1 cellular context compared by ENCODE assay signal in genomic region chr13:110407021-110407420, GRCh38.
TF ChIP-seq lines count a peak whose summit lies in the region.

No MANE protein-coding gene starts in this region.

TF ChIP-seq in SK-N-SH, 30 proteins besides CTCF, POLR2A, EP300 and RAD21 (continued from another document):
- TF ChIP-seq, protein P1, sequence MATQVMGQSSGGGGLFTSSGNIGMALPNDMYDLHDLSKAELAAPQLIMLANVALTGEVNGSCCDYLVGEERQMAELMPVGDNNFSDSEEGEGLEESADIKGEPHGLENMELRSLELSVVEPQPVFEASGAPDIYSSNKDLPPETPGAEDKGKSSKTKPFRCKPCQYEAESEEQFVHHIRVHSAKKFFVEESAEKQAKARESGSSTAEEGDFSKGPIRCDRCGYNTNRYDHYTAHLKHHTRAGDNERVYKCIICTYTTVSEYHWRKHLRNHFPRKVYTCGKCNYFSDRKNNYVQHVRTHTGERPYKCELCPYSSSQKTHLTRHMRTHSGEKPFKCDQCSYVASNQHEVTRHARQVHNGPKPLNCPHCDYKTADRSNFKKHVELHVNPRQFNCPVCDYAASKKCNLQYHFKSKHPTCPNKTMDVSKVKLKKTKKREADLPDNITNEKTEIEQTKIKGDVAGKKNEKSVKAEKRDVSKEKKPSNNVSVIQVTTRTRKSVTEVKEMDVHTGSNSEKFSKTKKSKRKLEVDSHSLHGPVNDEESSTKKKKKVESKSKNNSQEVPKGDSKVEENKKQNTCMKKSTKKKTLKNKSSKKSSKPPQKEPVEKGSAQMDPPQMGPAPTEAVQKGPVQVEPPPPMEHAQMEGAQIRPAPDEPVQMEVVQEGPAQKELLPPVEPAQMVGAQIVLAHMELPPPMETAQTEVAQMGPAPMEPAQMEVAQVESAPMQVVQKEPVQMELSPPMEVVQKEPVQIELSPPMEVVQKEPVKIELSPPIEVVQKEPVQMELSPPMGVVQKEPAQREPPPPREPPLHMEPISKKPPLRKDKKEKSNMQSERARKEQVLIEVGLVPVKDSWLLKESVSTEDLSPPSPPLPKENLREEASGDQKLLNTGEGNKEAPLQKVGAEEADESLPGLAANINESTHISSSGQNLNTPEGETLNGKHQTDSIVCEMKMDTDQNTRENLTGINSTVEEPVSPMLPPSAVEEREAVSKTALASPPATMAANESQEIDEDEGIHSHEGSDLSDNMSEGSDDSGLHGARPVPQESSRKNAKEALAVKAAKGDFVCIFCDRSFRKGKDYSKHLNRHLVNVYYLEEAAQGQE (IDR thresholded peaks at IDR 0.05; ENCODE audit: low read depth, low read length) = no peak
- TF ChIP-seq GABPA (IDR thresholded peaks at IDR 0.05; ENCODE audit: low read depth) (no peak), FOXM1 (IDR thresholded peaks at IDR 0.05; ENCODE audit: low read depth) (no peak), YY1 (IDR thresholded peaks at IDR 0.05; ENCODE audit: low read depth) (no peak), POLR2AphosphoS5 (IDR thresholded peaks at IDR 0.05; ENCODE audit: low read depth, low read length) (no peak), GATA2 (CRISPR knock-in tag; IDR thresholded peaks at IDR 0.05) (no peak), EZH2phosphoT487 (IDR thresholded peaks at IDR 0.05; ENCODE audit: borderline replicate concordance, low read depth) (no peak), ELF1 (IDR thresholded peaks at IDR 0.05) (no peak)
